In genomic region chrX:134622813-134623185, GRCh38 we compare ENCODE assay signal across 1 cellular context.
TF ChIP-seq lines count a peak whose summit lies in the region.

No MANE protein-coding gene starts in this region.

TF ChIP-seq in GM12878, 131 proteins besides CTCF, POLR2A, EP300 and RAD21:
- TF ChIP-seq NR2C2 (IDR thresholded peaks at IDR 0.05; ENCODE audit: borderline replicate concordance, control insufficient read depth, insufficient read length, low read depth), result no peak
- TF ChIP-seq BCLAF1 (IDR thresholded peaks at IDR 0.05), result no peak
- no peak for TF ChIP-seq STAT1 (conservative IDR thresholded peaks at IDR 0.05)
- TF ChIP-seq TARDBP (IDR thresholded peaks at IDR 0.05; ENCODE audit: borderline replicate concordance), result no peak
- TF ChIP-seq ZBTB4 (CRISPR knock-in tag; IDR thresholded peaks at IDR 0.05), result no peak
- no peak for TF ChIP-seq USF1 (IDR thresholded peaks at IDR 0.05; ENCODE audit: borderline replicate concordance, extremely low read length, insufficient read depth, low read depth, low read length)
- TF ChIP-seq ATF2 (IDR thresholded peaks at IDR 0.05; ENCODE audit: low read length), result no peak
- TF ChIP-seq ZNF217 (IDR thresholded peaks at IDR 0.05), result no peak
- TF ChIP-seq HCFC1 (IDR thresholded peaks at IDR 0.05; ENCODE audit: low read length), result no peak
- TF ChIP-seq JUND (IDR thresholded peaks at IDR 0.05; ENCODE audit: low read depth, low read length), result no peak
- no peak for TF ChIP-seq BCL11A (IDR thresholded peaks at IDR 0.05; ENCODE audit: low read depth, low read length)
